ENCODE assay signal across 10 cellular contexts in genomic region chr1:154745286-154745731, GRCh38.
DNase-seq lines count a peak whose midpoint lies in the region; ATAC-seq and TF ChIP-seq lines count a peak whose summit lies in the region.
"Had no signal": no experiment of that assay in that cellular context is flagged by ENCODE, and none has a peak within 500 bp of the region (broad histone marks: within the 10 kb centered on the region; RNA-seq: fewer than 3 reads in every experiment).

No MANE protein-coding gene starts in this region.

- H3K4me3 Mint-ChIP-seq in activated CD4-positive, alpha-beta T cell treated with anti-CD3 and anti-CD28 coated beads for 36 hours: no peak overlapping the region
- H3K4me3 Mint-ChIP-seq in central memory CD8-positive, alpha-beta T cell: peak overlapping the region; percentile 73
- H3K4me3 Mint-ChIP-seq in natural killer cell (no peak overlapping the region), glutamatergic neuron (ENCODE audit: unreplicated experiment) (no peak overlapping the region)

- H3K27me3 Mint-ChIP-seq in activated CD4-positive, alpha-beta T cell treated with anti-CD3 and anti-CD28 coated beads for 36 hours: peaks cover 5% of the 10 kb centered on the region
- H3K27me3 Mint-ChIP-seq in central memory CD8-positive, alpha-beta T cell: no peaks in the 10 kb centered on the region
- H3K27me3 Mint-ChIP-seq in natural killer cell (ENCODE audit: low read depth in 2 of 2): peaks cover 28 to 43% of the 10 kb centered on the region in 2 donors
- H3K27me3 Mint-ChIP-seq in glutamatergic neuron (ENCODE audit: unreplicated experiment): peaks cover 13% of the 10 kb centered on the region

- H3K9me3 Mint-ChIP-seq in activated CD4-positive, alpha-beta T cell treated with anti-CD3 and anti-CD28 coated beads for 36 hours (ENCODE audit: low read depth): no peaks in the 10 kb centered on the region
- H3K9me3 Mint-ChIP-seq in central memory CD8-positive, alpha-beta T cell: no peaks in the 10 kb centered on the region
- H3K9me3 Mint-ChIP-seq in natural killer cell (no peaks in the 10 kb centered on the region), glutamatergic neuron (ENCODE audit: unreplicated experiment) (peaks cover 14% of the 10 kb centered on the region)

- TF ChIP-seq CTCF in natural killer cell (IDR thresholded peaks at IDR 0.05) (no peak), glutamatergic neuron (IDR thresholded peaks at IDR 0.05; ENCODE audit: partially characterized antibody, unreplicated experiment) (no peak)

- H3K4me1 Mint-ChIP-seq in activated CD4-positive, alpha-beta T cell treated with anti-CD3 and anti-CD28 coated beads for 36 hours: peaks cover 59% of the 10 kb centered on the region
- H3K4me1 Mint-ChIP-seq in central memory CD8-positive, alpha-beta T cell: peaks cover 44% of the 10 kb centered on the region
- H3K4me1 Mint-ChIP-seq in natural killer cell: peaks cover 14 to 43% of the 10 kb centered on the region in 2 donors
- H3K4me1 Mint-ChIP-seq in glutamatergic neuron (ENCODE audit: low read depth, unreplicated experiment): peaks cover 46% of the 10 kb centered on the region

- H3K36me3 Mint-ChIP-seq in activated CD4-positive, alpha-beta T cell treated with anti-CD3 and anti-CD28 coated beads for 36 hours (ENCODE audit: low read depth): no peaks in the 10 kb centered on the region
- peaks cover 2% of the 10 kb centered on the region for H3K36me3 Mint-ChIP-seq in central memory CD8-positive, alpha-beta T cell (ENCODE audit: insufficient read depth)
- H3K36me3 Mint-ChIP-seq in natural killer cell (no peaks in the 10 kb centered on the region), glutamatergic neuron (ENCODE audit: unreplicated experiment) (peaks cover 6% of the 10 kb centered on the region)

- ATAC-seq in activated CD4-positive, alpha-beta T cell treated with anti-CD3 and anti-CD28 coated beads for 36 hours: peak; percentile 6
- peak; percentile 37 for ATAC-seq in central memory CD8-positive, alpha-beta T cell (replicated peaks; ENCODE audit: extremely low read depth, poor library complexity, severe bottlenecking)
- ATAC-seq in natural killer cell (no peak), HG03039 (IDR thresholded peaks at IDR 0.05; ENCODE audit: unreplicated experiment) (no peak)

- DNase-seq in activated CD4-positive, alpha-beta T cell treated with anti-CD3 and anti-CD28 coated beads for 36 hours: peak; percentile 76
- DNase-seq in activated CD4-positive, alpha-beta T cell treated with anti-CD3 and anti-CD28 coated beads for 1 hour: no peak
- peak; percentile 46 for DNase-seq in RPMI8226
- peak in 1 of 2 donors; percentile 24 for DNase-seq in central memory CD8-positive, alpha-beta T cell (ENCODE audit: low spot score in 2 of 2)
- peak; percentile 11 for DNase-seq in natural killer cell
- DNase-seq in glutamatergic neuron: no peak
- DNase-seq in NCI-H345 (lab: John Stamatoyannopoulos, UW): no peak
- DNase-seq: NCI-H1930 had no signal

- CTCF ChIA-PET in activated CD4-positive, alpha-beta T cell treated with anti-CD3 and anti-CD28 coated beads for 36 hours (lab: Charles Lee): interaction anchor here (0.6 to 9.9 kb wide), 5 partner anchors 8 to 90 kb away, joined by 3 to 75 read pairs (median 4); no protein-coding TSS in a partner anchor

- POLR2A ChIA-PET in activated CD4-positive, alpha-beta T cell treated with anti-CD3 and anti-CD28 coated beads for 36 hours (lab: Charles Lee): interaction anchor here (1.1 kb wide), 1 partner anchor 15 kb away, joined by 3 read pairs; no protein-coding TSS in a partner anchor

- intact Hi-C loops in activated CD4-positive, alpha-beta T cell treated with anti-CD3 and anti-CD28 coated beads for 36 hours (cut with DNase I, micrococcal nuclease): no loop called here
- intact Hi-C loops in natural killer cell (cut with micrococcal nuclease): no loop called here

- peak overlapping the region; percentile 66 for H3K27ac Mint-ChIP-seq in activated CD4-positive, alpha-beta T cell treated with anti-CD3 and anti-CD28 coated beads for 36 hours
- H3K27ac Mint-ChIP-seq in central memory CD8-positive, alpha-beta T cell (ENCODE audit: low read depth): peak overlapping the region; percentile 41
- H3K27ac Mint-ChIP-seq in natural killer cell: no peak overlapping the region
- no peak overlapping the region for H3K27ac Mint-ChIP-seq in glutamatergic neuron (ENCODE audit: unreplicated experiment)
- H3K27ac Mint-ChIP-seq: progenitor cell of endocrine pancreas had no signal

Comparison
In these comparisons a context has a peak if more than half of its experiments do, and no peak if none do; other contexts are left out.
1. DNase-seq: peak in activated CD4-positive, alpha-beta T cell treated with anti-CD3 and anti-CD28 coated beads for 36 hours (single experiment), RPMI8226 (single experiment) and natural killer cell (single experiment); none in activated CD4-positive, alpha-beta T cell treated with anti-CD3 and anti-CD28 coated beads for 1 hour (single experiment), glutamatergic neuron (single experiment) and NCI-H345 (single experiment).
2. ATAC-seq: peak in activated CD4-positive, alpha-beta T cell treated with anti-CD3 and anti-CD28 coated beads for 36 hours (single experiment) and central memory CD8-positive, alpha-beta T cell (single experiment); none in natural killer cell (0 of 3) and HG03039 (single experiment).
3. H3K27ac Mint-ChIP-seq: peak in activated CD4-positive, alpha-beta T cell treated with anti-CD3 and anti-CD28 coated beads for 36 hours (single experiment) and central memory CD8-positive, alpha-beta T cell (single experiment); none in natural killer cell (0 of 2) and glutamatergic neuron (single experiment).